ENCODE assay signal across 20 cellular contexts in the genomic region with DNA sequence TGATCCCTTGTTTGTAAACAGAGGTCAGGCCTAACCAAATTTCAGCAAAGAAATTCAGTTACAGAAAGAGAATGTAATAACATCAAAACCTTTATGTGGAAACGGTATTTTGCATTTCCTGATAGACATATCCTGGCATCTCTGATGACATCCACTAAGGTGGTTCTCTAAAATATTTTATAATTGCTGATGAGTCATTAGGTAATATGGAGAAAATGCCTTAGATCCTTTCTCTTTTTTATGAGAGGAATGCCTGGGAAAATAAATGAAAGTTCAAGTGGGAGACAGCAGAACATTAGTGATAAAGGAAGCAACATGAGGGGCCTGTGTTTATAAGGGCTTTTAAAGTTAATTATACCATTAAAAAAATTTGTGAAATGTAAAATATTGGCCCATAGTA.
"Had no signal": no experiment of that assay in that cellular context is flagged by ENCODE, and none has a peak within 500 bp of the region (broad histone marks: within the 10 kb centered on the region; RNA-seq: fewer than 3 reads in every experiment).

No MANE protein-coding gene starts in this region.

- H3K9me3 ChIP-seq: mucosa of descending colon, spleen, tibial artery had no signal

- H3K4me3 ChIP-seq: hepatocyte, mucosa of descending colon, spleen, tibial artery had no signal

- ATAC-seq: effector memory CD8-positive, alpha-beta T cell; left cardiac atrium; mucosa of descending colon; naive thymus-derived CD8-positive, alpha-beta T cell; sciatic nerve; stimulated activated memory B cell treated with anti-CD40 and anti-IgM and Interleukin-4, amounts not matched to agents 10 μg/mL and 1 μg/mL and 100 μg/mL, for 72 hours had no signal

- H3K36me3 Mint-ChIP-seq: stimulated activated memory B cell treated with anti-CD40 and anti-IgM and Interleukin-4, amounts not matched to agents 10 μg/mL and 1 μg/mL and 100 μg/mL, for 72 hours had no signal

- H3K27ac Mint-ChIP-seq: dendritic cell treated with granulocyte-macrophage colony-stimulating factor and Interleukin-4, amounts not matched to agents 40 ng/mL and 50 ng/mL, for 4 days; effector memory CD8-positive, alpha-beta T cell; naive thymus-derived CD8-positive, alpha-beta T cell; stimulated activated memory B cell treated with anti-CD40 and anti-IgM and Interleukin-4, amounts not matched to agents 10 μg/mL and 1 μg/mL and 100 μg/mL, for 72 hours; stimulated activated naive CD8-positive, alpha-beta T cell treated with anti-CD3 and anti-CD28 coated beads, Interleukin-15, Interleukin-2, amounts not matched to agents 100 ng/mL and 50 ng/mL, for 24 hours had no signal

- FAIRE-seq: colon, kidney had no signal

- DNase-seq: effector memory CD8-positive, alpha-beta T cell; erythroblast; foreskin melanocyte; head of caudate nucleus; kidney; left cardiac atrium; mucosa of descending colon; naive thymus-derived CD8-positive, alpha-beta T cell; posterior cingulate gyrus; spleen; stimulated activated CD4-positive, alpha-beta T cell treated with anti-CD3 and anti-CD28 coated beads, Interleukin-15, amount 100 ng/mL, for 24 hours; stimulated activated CD4-positive, alpha-beta T cell treated with anti-CD3 and anti-CD28 coated beads, Interleukin-1b, Interleukin-23, amount 100 ng/mL, for 48 hours; stimulated activated CD4-positive, alpha-beta T cell treated with anti-CD3 and anti-CD28 coated beads, Interleukin-4, amount 100 ng/mL, for 24 hours; tibial artery had no signal

- H3K4me1 Mint-ChIP-seq: stimulated activated memory B cell treated with anti-CD40 and anti-IgM and Interleukin-4, amounts not matched to agents 10 μg/mL and 1 μg/mL and 100 μg/mL, for 72 hours had no signal

- H3K4me1 ChIP-seq: spleen had no signal

- H3K27me3 ChIP-seq: hepatocyte, spleen, tibial artery had no signal

- H3K36me3 ChIP-seq: spleen, tibial artery had no signal

- H3K4me3 Mint-ChIP-seq: dendritic cell treated with granulocyte-macrophage colony-stimulating factor and Interleukin-4, amounts not matched to agents 40 ng/mL and 50 ng/mL, for 4 days; effector memory CD8-positive, alpha-beta T cell; naive thymus-derived CD8-positive, alpha-beta T cell; stimulated activated memory B cell treated with anti-CD40 and anti-IgM and Interleukin-4, amounts not matched to agents 10 μg/mL and 1 μg/mL and 100 μg/mL, for 72 hours; stimulated activated naive CD8-positive, alpha-beta T cell treated with anti-CD3 and anti-CD28 coated beads, Interleukin-15, Interleukin-2, amounts not matched to agents 100 ng/mL and 50 ng/mL, for 24 hours had no signal

- H3K27ac ChIP-seq: hepatocyte, spleen, tibial artery had no signal

- H3K9me3 Mint-ChIP-seq: dendritic cell treated with granulocyte-macrophage colony-stimulating factor and Interleukin-4, amounts not matched to agents 40 ng/mL and 50 ng/mL, for 4 days; effector memory CD8-positive, alpha-beta T cell; naive thymus-derived CD8-positive, alpha-beta T cell; stimulated activated memory B cell treated with anti-CD40 and anti-IgM and Interleukin-4, amounts not matched to agents 10 μg/mL and 1 μg/mL and 100 μg/mL, for 72 hours; stimulated activated naive CD8-positive, alpha-beta T cell treated with anti-CD3 and anti-CD28 coated beads, Interleukin-15, Interleukin-2, amounts not matched to agents 100 ng/mL and 50 ng/mL, for 24 hours had no signal

- H3K27me3 Mint-ChIP-seq: dendritic cell treated with granulocyte-macrophage colony-stimulating factor and Interleukin-4, amounts not matched to agents 40 ng/mL and 50 ng/mL, for 4 days; naive thymus-derived CD8-positive, alpha-beta T cell; stimulated activated memory B cell treated with anti-CD40 and anti-IgM and Interleukin-4, amounts not matched to agents 10 μg/mL and 1 μg/mL and 100 μg/mL, for 72 hours; stimulated activated naive CD8-positive, alpha-beta T cell treated with anti-CD3 and anti-CD28 coated beads, Interleukin-15, Interleukin-2, amounts not matched to agents 100 ng/mL and 50 ng/mL, for 24 hours had no signal
